Comparison of ENCODE assay signal across 27 cellular contexts in the genomic region with DNA sequence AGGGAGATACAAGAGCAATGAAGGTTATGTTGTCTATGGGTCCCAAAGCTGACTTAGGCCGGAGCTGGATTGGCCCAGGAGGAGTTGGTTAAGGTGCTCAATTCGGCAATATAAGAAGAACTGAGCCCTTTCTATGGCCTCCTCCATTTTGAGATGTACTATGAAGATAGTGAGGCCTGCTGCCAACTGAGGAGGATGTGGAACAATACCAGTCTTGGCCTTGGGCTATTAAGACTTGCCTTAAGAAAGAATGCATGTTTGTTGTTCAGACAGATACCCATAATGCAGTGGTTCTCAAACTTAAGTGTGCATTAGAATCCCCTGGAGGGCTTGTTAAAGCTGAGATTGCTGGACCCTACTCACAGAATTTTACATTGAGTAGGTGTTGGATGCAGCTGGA. TPM values are rescaled to one million over a fixed set of nuclear protein-coding genes. Genes with fewer than 3 reads are reported as not detected.
DNase-seq lines count a peak whose midpoint lies in the region; FAIRE-seq and TF ChIP-seq lines count a peak whose summit lies in the region.
"Had no signal": no experiment of that assay in that cellular context is flagged by ENCODE, and none has a peak within 500 bp of the region (broad histone marks: within the 10 kb centered on the region; RNA-seq: fewer than 3 reads in every experiment).

No MANE protein-coding gene starts in this region.

- H3K4me3 ChIP-seq in mammary epithelial cell (replicated peaks in 1 of 3; ENCODE audit: insufficient read depth in 1 of 3, low read depth in 2 of 3, low read length in 3 of 3), result no peak overlapping the region
- no peak overlapping the region for H3K4me3 ChIP-seq in breast epithelium
- no peak overlapping the region for H3K4me3 ChIP-seq in keratinocyte (ENCODE audit: control insufficient read depth in 2 of 3, extremely low read depth in 1 of 3, insufficient read depth in 2 of 3, low read depth in 1 of 3, low read length in 3 of 3)
- H3K4me3 ChIP-seq: BLaER1, GM12878 had no signal

- H3K27ac ChIP-seq in mammary epithelial cell (ENCODE audit: insufficient read depth, low read depth, low read length) (no peak overlapping the region), breast epithelium (no peak overlapping the region), keratinocyte (ENCODE audit: control insufficient read depth, insufficient read depth, low read length) (no peak overlapping the region)
- H3K27ac ChIP-seq: BLaER1 had no signal

- peak; percentile 17 for FAIRE-seq in keratinocyte (lab: Jason Lieb, UNC)
- FAIRE-seq: A204.1, GM12878, GM12892, GM18507 had no signal

- in situ Hi-C loops in mammary epithelial cell (cut with MboI; ENCODE audit: low sequenced_read_pairs in 2 of 2), result no loop called here

- CTCF ChIA-PET in mammary epithelial cell (lab: Charles Lee; ENCODE audit: low non-redundant PET), result no interaction called here

- H3K9me3 ChIP-seq in mammary epithelial cell (replicated peaks; ENCODE audit: insufficient read depth, low read length), result peaks cover 3% of the 10 kb centered on the region
- no peaks in the 10 kb centered on the region for H3K9me3 ChIP-seq in breast epithelium
- H3K9me3 ChIP-seq in keratinocyte (ENCODE audit: control insufficient read depth, low read depth, low read length), result no peaks in the 10 kb centered on the region
- H3K9me3 ChIP-seq: BE2C, BLaER1 had no signal

- H3K9me1 ChIP-seq in keratinocyte (ENCODE audit: control insufficient read depth, extremely low read depth, insufficient read depth, low read length), result no peaks in the 10 kb centered on the region

- H4K20me1 ChIP-seq in mammary epithelial cell (ENCODE audit: insufficient read depth, low read length) (no peaks in the 10 kb centered on the region), keratinocyte (ENCODE audit: control insufficient read depth, extremely low read depth, insufficient read depth, low read length) (no peaks in the 10 kb centered on the region)
- H4K20me1 ChIP-seq: BLaER1 had no signal

- 50% methylated on average over 2 of the region's 2 CpGs for WGBS in mammary epithelial cell (ENCODE audit: low coverage, missing lambda C conversion rate)

- intact Hi-C loops in mammary epithelial cell (cut with micrococcal nuclease) (no loop called here), breast epithelium (cut with DNase I; ENCODE audit: low total_unique reads) (no loop called here)

- no TSS peak for BruUV-seq in mammary epithelial cell (replicated peaks; lab: Mats Ljungman, UMichigan)

- DNase-seq in mammary epithelial cell (no peak), breast epithelium (ENCODE audit: low spot score in 2 of 2) (no peak), M059J (ENCODE audit: low read depth) (peak; percentile 36), keratinocyte (ENCODE audit: low read depth, low spot score) (no peak), NCI-H146 (lab: John Stamatoyannopoulos, UW) (no peak), NCI-H2081 (lab: John Stamatoyannopoulos, UW) (no peak)
- DNase-seq: 8988T; ACHN; BE2C; C1 segment of cervical spinal cord; CD4-positive, alpha-beta memory T cell; CD4-positive, CD25-positive, alpha-beta regulatory T cell; CD8-positive, alpha-beta memory T cell; COR-L47; DMS 273 treated with DMSO at 0.1 percent for 48 hours; DMS153; DMS53; DMS79; DND-41; EL; GDM1 had no signal

- peak overlapping the region; percentile 18 for H2AFZ ChIP-seq in mammary epithelial cell (ENCODE audit: low read depth, low read length)
- no peak overlapping the region for H2AFZ ChIP-seq in keratinocyte (ENCODE audit: control insufficient read depth, low read length)

- no peaks in the 10 kb centered on the region for H3K36me3 ChIP-seq in mammary epithelial cell (ENCODE audit: insufficient read depth, low read length)
- H3K36me3 ChIP-seq in breast epithelium, result no peaks in the 10 kb centered on the region
- H3K36me3 ChIP-seq in keratinocyte (ENCODE audit: control insufficient read depth in 2 of 2, extremely low read depth in 1 of 2, insufficient read depth in 2 of 2, low read length in 2 of 2), result peaks cover 2 to 4% of the 10 kb centered on the region in 2 experiments
- H3K36me3 ChIP-seq: BE2C, BLaER1 had no signal

- H3K79me2 ChIP-seq in mammary epithelial cell (ENCODE audit: insufficient read depth, low read length) (no peaks in the 10 kb centered on the region), keratinocyte (ENCODE audit: control insufficient read depth, insufficient read depth, low read length) (no peaks in the 10 kb centered on the region)

- no peak for TF ChIP-seq POLR2A in breast epithelium (IDR thresholded peaks at IDR 0.05)

- H3K9ac ChIP-seq in mammary epithelial cell (ENCODE audit: insufficient read depth, low read length) (no peak overlapping the region), keratinocyte (ENCODE audit: control insufficient read depth, extremely low read depth, insufficient read depth, low read length) (no peak overlapping the region)
- H3K9ac ChIP-seq: BLaER1 had no signal

- TF ChIP-seq CTCF in mammary epithelial cell (conservative IDR thresholded peaks at IDR 0.05 in 1 of 2, IDR thresholded peaks at IDR 0.05 in 1 of 2; ENCODE audit: extremely low read depth in 1 of 2, insufficient read depth in 1 of 2, low read depth in 1 of 2, low read length in 2 of 2) (no peak), breast epithelium (IDR thresholded peaks at IDR 0.05) (no peak), keratinocyte (optimal IDR thresholded peaks at IDR 0.05 in 1 of 3, IDR thresholded peaks at IDR 0.05 in 1 of 3, conservative IDR thresholded peaks at IDR 0.05 in 1 of 3; ENCODE audit: extremely low read depth in 1 of 3, insufficient read depth in 2 of 3, low read length in 3 of 3) (no peak)

- peaks cover 5% of the 10 kb centered on the region for H3K4me1 ChIP-seq in mammary epithelial cell (ENCODE audit: insufficient read depth, low read length)
- H3K4me1 ChIP-seq in breast epithelium, result no peaks in the 10 kb centered on the region
- H3K4me1 ChIP-seq in keratinocyte (ENCODE audit: control insufficient read depth, extremely low read depth, insufficient read depth, low read length), result no peaks in the 10 kb centered on the region
- H3K4me1 ChIP-seq: BE2C, BLaER1 had no signal

- H3K27me3 ChIP-seq in mammary epithelial cell (ENCODE audit: insufficient read depth, low read length), result no peaks in the 10 kb centered on the region
- H3K27me3 ChIP-seq in breast epithelium, result no peaks in the 10 kb centered on the region
- no peaks in the 10 kb centered on the region for H3K27me3 ChIP-seq in keratinocyte (ENCODE audit: control insufficient read depth, extremely low read depth, insufficient read depth, low read length)
- H3K27me3 ChIP-seq: BLaER1 had no signal

- dilution Hi-C loops in mammary epithelial cell (cut with HindIII; ENCODE audit: low sequenced_read_pairs) (no loop called here), keratinocyte (cut with MboI; ENCODE audit: extremely low pct_ligation_motif_present, low sequenced_read_pairs) (no loop called here)

- no peak overlapping the region for H3K4me2 ChIP-seq in mammary epithelial cell (ENCODE audit: insufficient read depth, low read depth, low read length)
- H3K4me2 ChIP-seq in keratinocyte (ENCODE audit: control insufficient read depth, extremely low read depth, insufficient read depth, low read depth, low read length), result no peak overlapping the region
- H3K4me2 ChIP-seq: BLaER1 had no signal

RNA-seq across cellular contexts. Expression of a gene that starts 24.4 kb away (rescaled TPM):
- under 1 TPM; 0.83 to 0.87 TPM for total RNA-seq in mammary epithelial cell
- polyA plus RNA-seq in mammary epithelial cell, result 0.03 TPM
- polyA minus RNA-seq in mammary epithelial cell, result not detected
- 1 to 10 TPM; 1.6 to 8.0 (median 2.3) TPM for total RNA-seq in breast epithelium
- total RNA-seq in M059J (2014; rRNA removed; shearing (Covaris generic)), result 0.94 and 1.6 TPM in 2 replicates
- polyA plus RNA-seq in keratinocyte, result 0.14 to 0.63 TPM in 2 of 3 replicates, not detected in the other
- polyA plus RNA-seq in keratinocyte (2011; ENCODE audit: low read depth), result 0.54 TPM
- polyA plus RNA-seq in keratinocyte (2011; cell fraction: cytosol; rRNA removed), result 0.23 and 0.30 TPM in 2 replicates
- polyA plus RNA-seq in keratinocyte (2011; cell fraction: nucleus; rRNA removed), result 0.12 and 0.36 TPM in 2 replicates
- 0.16 and 0.70 TPM in 2 replicates for polyA plus RNA-seq in keratinocyte (2012; ENCODE audit: low replicate concordance)
- polyA minus RNA-seq in keratinocyte, result 0.40 to 0.99 TPM in 2 of 3 replicates, not detected in the other
- not detected for polyA minus RNA-seq in keratinocyte (2011; cell fraction: cytosol; rRNA and poly(A)+ RNA removed)
- polyA minus RNA-seq in keratinocyte (2011; cell fraction: nucleus; rRNA and poly(A)+ RNA removed), result 2.4 and 4.9 TPM in 2 replicates
- total RNA-seq: G401 had no signal
